ENCODE assay signal across 1 cellular context in genomic region chr13:20174656-20175405, GRCh38.
A peak's percentile ranks its signal among the peaks of the same experiment; 100 is the strongest.
TF ChIP-seq lines count a peak whose summit lies in the region.

No MANE protein-coding gene starts in this region.

TF ChIP-seq in HEK293, 187 proteins besides CTCF, POLR2A, EP300 and RAD21 (continued from another document and continues in another):
- TF ChIP-seq SCRT2 (tag by site-specific recombination; IDR thresholded peaks at IDR 0.05) (peak; percentile 98), ZNF664 (tag by site-specific recombination; IDR thresholded peaks at IDR 0.05) (0 out of 2 replicates have a peak, but pooled peaks have one; percentile 18), ZFP3 (tag by site-specific recombination; IDR thresholded peaks at IDR 0.05; ENCODE audit: low read depth) (no peak), ZBTB8A (tag by site-specific recombination; IDR thresholded peaks at IDR 0.05) (peak; percentile 88), ZNF10 (tag by site-specific recombination; IDR thresholded peaks at IDR 0.05) (no peak), KLF16 (tag by site-specific recombination; IDR thresholded peaks at IDR 0.05) (peak; percentile 31; the same call in 1 of the 2 replicates), ZNF501 (tag by site-specific recombination; IDR thresholded peaks at IDR 0.05) (peak; percentile 68; the same call in 1 of the 2 replicates), ZNF292 (tag by site-specific recombination; IDR thresholded peaks at IDR 0.05; ENCODE audit: borderline replicate concordance, low read depth) (no peak), ZNF580 (tag by site-specific recombination; IDR thresholded peaks at IDR 0.05) (no peak), BCL11B (tag by site-specific recombination; IDR thresholded peaks at IDR 0.05; ENCODE audit: low read depth) (no peak), ZNF658 (tag by site-specific recombination; IDR thresholded peaks at IDR 0.05) (no peak), ZSCAN16 (tag by site-specific recombination; IDR thresholded peaks at IDR 0.05) (no peak), ZNF366 (tag by site-specific recombination; conservative IDR thresholded peaks at IDR 0.05) (peak; percentile 86), ZNF354C (tag by site-specific recombination; IDR thresholded peaks at IDR 0.05; ENCODE audit: borderline replicate concordance, low read depth) (no peak), ZNF350 (tag by site-specific recombination; IDR thresholded peaks at IDR 0.05) (no peak), BCL11A (tag by site-specific recombination; IDR thresholded peaks at IDR 0.05; ENCODE audit: low read depth) (no peak), PRDM2 (tag by site-specific recombination; IDR thresholded peaks at IDR 0.05; ENCODE audit: borderline replicate concordance) (no peak; the same call in 1 of the 2 replicates), ZNF660 (tag by site-specific recombination; IDR thresholded peaks at IDR 0.05) (peak; percentile 91; the same call in 1 of the 2 replicates), ZNF184 (tag by site-specific recombination; IDR thresholded peaks at IDR 0.05) (peak; percentile 51; the same call in 1 of the 2 replicates), SP2 (tag by site-specific recombination; IDR thresholded peaks at IDR 0.05) (peak; percentile 64), PRDM4 (tag by site-specific recombination; IDR thresholded peaks at IDR 0.05) (no peak), ZNF654 (tag by site-specific recombination; IDR thresholded peaks at IDR 0.05; ENCODE audit: low read depth) (no peak), ZSCAN23 (tag by site-specific recombination; IDR thresholded peaks at IDR 0.05) (no peak), ZNF280D (tag by site-specific recombination; IDR thresholded peaks at IDR 0.05) (no peak), YY2 (tag by site-specific recombination; IDR thresholded peaks at IDR 0.05) (no peak; the same call in 1 of the 2 replicates), ZNF777 (tag by site-specific recombination; IDR thresholded peaks at IDR 0.05; ENCODE audit: borderline replicate concordance) (no peak), GFI1B (tag by site-specific recombination; IDR thresholded peaks at IDR 0.05) (no peak), ZNF837 (tag by site-specific recombination; IDR thresholded peaks at IDR 0.05) (no peak), ZBTB48 (tag by site-specific recombination; IDR thresholded peaks at IDR 0.05) (no peak), HOXD13 (CRISPR knock-in tag; IDR thresholded peaks at IDR 0.05; ENCODE audit: borderline replicate concordance) (no peak), ZNF514 (tag by site-specific recombination; IDR thresholded peaks at IDR 0.05) (no peak), ZBTB7A (tag by site-specific recombination; IDR thresholded peaks at IDR 0.05; ENCODE audit: low read depth) (no peak), ZNF488 (tag by site-specific recombination; IDR thresholded peaks at IDR 0.05) (no peak), PRDM6 (tag by site-specific recombination; IDR thresholded peaks at IDR 0.05) (no peak; the same call in none of the 2 replicates), ZNF521 (tag by site-specific recombination; IDR thresholded peaks at IDR 0.05) (no peak), PBX3 (CRISPR knock-in tag; IDR thresholded peaks at IDR 0.05) (no peak), SALL2 (tag by site-specific recombination; IDR thresholded peaks at IDR 0.05; ENCODE audit: borderline replicate concordance) (no peak), ZNF433 (tag by site-specific recombination; IDR thresholded peaks at IDR 0.05; ENCODE audit: low read depth) (no peak), KLF1 (tag by site-specific recombination; IDR thresholded peaks at IDR 0.05) (peak; percentile 96), TSHZ1 (tag by site-specific recombination; IDR thresholded peaks at IDR 0.05; ENCODE audit: borderline replicate concordance) (peak; percentile 72; the same call in 1 of the 2 replicates), ZNF530 (tag by site-specific recombination; IDR thresholded peaks at IDR 0.05; ENCODE audit: low read depth) (no peak), EGR2 (tag by site-specific recombination; IDR thresholded peaks at IDR 0.05; ENCODE audit: low read depth) (peak; percentile 45), ZNF19 (tag by site-specific recombination; IDR thresholded peaks at IDR 0.05; ENCODE audit: low read depth) (no peak), ZNF266 (tag by site-specific recombination; IDR thresholded peaks at IDR 0.05; ENCODE audit: low read depth) (no peak), ZNF423 (tag by site-specific recombination; IDR thresholded peaks at IDR 0.05) (no peak), MEIS1 (CRISPR knock-in tag; IDR thresholded peaks at IDR 0.05; ENCODE audit: borderline replicate concordance) (no peak), ZNF548 (tag by site-specific recombination; IDR thresholded peaks at IDR 0.05) (no peak)
